ENCODE assay signal across 11 cellular contexts in genomic region chr5:172659570-172659908, GRCh38. TPM values are rescaled to one million over a fixed set of nuclear protein-coding genes. Genes with fewer than 3 reads are reported as not detected.
DNase-seq lines count a peak whose midpoint lies in the region; ATAC-seq and TF ChIP-seq lines count a peak whose summit lies in the region.
"Had no signal": no experiment of that assay in that cellular context is flagged by ENCODE, and none has a peak within 500 bp of the region (broad histone marks: within the 10 kb centered on the region; RNA-seq: fewer than 3 reads in every experiment).

No MANE protein-coding gene starts in this region.

- no peak for TF ChIP-seq POLR2A in body of pancreas (IDR thresholded peaks at IDR 0.05)
- TF ChIP-seq POLR2A in sigmoid colon (IDR thresholded peaks at IDR 0.05): no peak

- H3K27ac ChIP-seq in BLaER1 treated with 17β-estradiol and CSF1 and Interleukin-3, amounts not matched to agents 10 nM and 100 nM: peak overlapping the region in 10 of 11 experiments; percentile 34 to 88 (median 82); a peak in 19 of 22 replicates
- H3K27ac ChIP-seq in body of pancreas: peak overlapping the region; percentile 57 to 76 (median 67)
- H3K27ac ChIP-seq in sigmoid colon: peak overlapping the region; percentile 83 to 99 (median 92)
- H3K27ac ChIP-seq: KMS-11 had no signal

- peaks cover 47 to 80% (median 75%) of the 10 kb centered on the region in 10 experiments for H3K4me1 ChIP-seq in BLaER1 treated with 17β-estradiol and CSF1 and Interleukin-3, amounts not matched to agents 10 nM and 100 nM
- H3K4me1 ChIP-seq in body of pancreas (peaks cover 41% of the 10 kb centered on the region), sigmoid colon (peaks cover 0 to 93% (median 85%) of the 10 kb centered on the region in 4 donors)

- H3K4me1 Mint-ChIP-seq in activated CD4-positive, alpha-beta T cell treated with anti-CD3 and anti-CD28 coated beads, Interleukin-2, amount 10 ng/mL, durations not matched to agents 24 days and 14 days: no peaks in the 10 kb centered on the region

- H3K27me3 ChIP-seq in BLaER1 treated with 17β-estradiol and CSF1 and Interleukin-3, amounts not matched to agents 10 nM and 100 nM: no peaks in the 10 kb centered on the region
- H3K27me3 ChIP-seq in body of pancreas (no peaks in the 10 kb centered on the region), sigmoid colon (no peaks in the 10 kb centered on the region)

- H3K27me3 Mint-ChIP-seq in activated CD4-positive, alpha-beta T cell treated with anti-CD3 and anti-CD28 coated beads, Interleukin-2, amount 10 ng/mL, durations not matched to agents 24 days and 14 days: no peaks in the 10 kb centered on the region

- ATAC-seq in body of pancreas (no peak), left colon (peak; percentile 10), GM21447 (IDR thresholded peaks at IDR 0.05; ENCODE audit: unreplicated experiment) (no peak)

- H4K20me1 ChIP-seq in BLaER1 treated with 17β-estradiol and CSF1 and Interleukin-3, amounts not matched to agents 10 nM and 100 nM: peaks cover 0 to 53% (median 0%) of the 10 kb centered on the region in 11 experiments; a peak in 6 of 22 replicates

- intact Hi-C loops in body of pancreas (cut with DNase I) (no loop called here), left colon (cut with DNase I, micrococcal nuclease) (no loop called here), sigmoid colon (cut with DNase I) (no loop called here)
- intact Hi-C loops in activated CD4-positive, alpha-beta T cell treated with anti-CD3 and anti-CD28 coated beads, Interleukin-2, amount 10 ng/mL, durations not matched to agents 24 days and 14 days (cut with micrococcal nuclease): no loop called here

- peak overlapping the region; percentile 79 to 98 (median 93) for H3K4me2 ChIP-seq in BLaER1 treated with 17β-estradiol and CSF1 and Interleukin-3, amounts not matched to agents 10 nM and 100 nM
- H3K4me2 ChIP-seq: KMS-11 had no signal

- H3K36me3 ChIP-seq in BLaER1 treated with 17β-estradiol and CSF1 and Interleukin-3, amounts not matched to agents 10 nM and 100 nM: peaks cover 6 to 53% (median 26%) of the 10 kb centered on the region in 11 experiments; a peak in 21 of 22 replicates
- H3K36me3 ChIP-seq in body of pancreas (replicated peaks in 1 of 2; ENCODE audit: insufficient read depth in 1 of 2, low read depth in 2 of 2) (no peaks in the 10 kb centered on the region), sigmoid colon (no peaks in the 10 kb centered on the region)

- H3K9ac ChIP-seq in BLaER1 treated with 17β-estradiol and CSF1 and Interleukin-3, amounts not matched to agents 10 nM and 100 nM: peak overlapping the region in 8 of 11 experiments; percentile 68 to 77 (median 75); a peak in 17 of 22 replicates
- H3K9ac ChIP-seq: KMS-11 had no signal

- H3K4me3 Mint-ChIP-seq in activated CD4-positive, alpha-beta T cell treated with anti-CD3 and anti-CD28 coated beads, Interleukin-2, amount 10 ng/mL, durations not matched to agents 24 days and 14 days: no peak overlapping the region

- TF ChIP-seq EP300 in sigmoid colon (IDR thresholded peaks at IDR 0.05): no peak

- DNase-seq in body of pancreas (no peak), left colon (no peak), sigmoid colon (no peak), NCI-H226 (no peak)
- no peak for DNase-seq in activated CD4-positive, alpha-beta T cell treated with anti-CD3 and anti-CD28 coated beads, Interleukin-2, amount 10 ng/mL, durations not matched to agents 24 days and 14 days
- no peak for DNase-seq in stimulated activated CD4-positive, alpha-beta T cell treated with anti-CD3 and anti-CD28 coated beads, Interleukin-15, amount 100 ng/mL, for 24 hours
- DNase-seq: AML-193, cerebellar nuclear complex had no signal

- no peak overlapping the region for H3K27ac Mint-ChIP-seq in activated CD4-positive, alpha-beta T cell treated with anti-CD3 and anti-CD28 coated beads, Interleukin-2, amount 10 ng/mL, durations not matched to agents 24 days and 14 days

- peaks cover 9% of the 10 kb centered on the region for H3K9me3 Mint-ChIP-seq in activated CD4-positive, alpha-beta T cell treated with anti-CD3 and anti-CD28 coated beads, Interleukin-2, amount 10 ng/mL, durations not matched to agents 24 days and 14 days

- peaks cover 17 to 25% (median 24%) of the 10 kb centered on the region in 11 experiments for H3K9me3 ChIP-seq in BLaER1 treated with 17β-estradiol and CSF1 and Interleukin-3, amounts not matched to agents 10 nM and 100 nM (replicated peaks in 1 of 11)
- H3K9me3 ChIP-seq in body of pancreas (peaks cover 0 to 5% (median 0%) of the 10 kb centered on the region in 3 donors), sigmoid colon (peaks cover 0 to 5% (median 0%) of the 10 kb centered on the region in 4 donors)

- peak overlapping the region in 1 of 10 experiments; percentile 54; a peak in 1 of 20 replicates for H3K4me3 ChIP-seq in BLaER1 treated with 17β-estradiol and CSF1 and Interleukin-3, amounts not matched to agents 10 nM and 100 nM
- H3K4me3 ChIP-seq in body of pancreas (no peak overlapping the region), sigmoid colon (no peak overlapping the region)

- TF ChIP-seq CTCF in body of pancreas (IDR thresholded peaks at IDR 0.05): no peak
- TF ChIP-seq CTCF in sigmoid colon (IDR thresholded peaks at IDR 0.05): no peak

- H3K36me3 Mint-ChIP-seq in activated CD4-positive, alpha-beta T cell treated with anti-CD3 and anti-CD28 coated beads, Interleukin-2, amount 10 ng/mL, durations not matched to agents 24 days and 14 days (ENCODE audit: low read depth): no peaks in the 10 kb centered on the region

RNA-seq across cellular contexts. Expression of gene NEURL1B, which starts 18.5 kb away (rescaled TPM):
- total RNA-seq in body of pancreas (10 to 100 TPM in 1 of 2 donors, 1 to 10 TPM in 1; 9.9 to 12.2 TPM), left colon (10 to 100 TPM; 60.5 to 90.8 TPM), sigmoid colon (10 to 100 TPM; 32.9 to 53.2 (median 45.6) TPM)
- 10 to 100 TPM; 12.6 to 29.6 (median 26.6) TPM for polyA plus RNA-seq in sigmoid colon
- 0.05 and 0.31 TPM in 2 replicates for total RNA-seq in activated CD4-positive, alpha-beta T cell treated with anti-CD3 and anti-CD28 coated beads, Interleukin-2, amount 10 ng/mL, durations not matched to agents 24 days and 14 days
